8 cellular contexts compared by ENCODE assay signal in the genomic region with DNA sequence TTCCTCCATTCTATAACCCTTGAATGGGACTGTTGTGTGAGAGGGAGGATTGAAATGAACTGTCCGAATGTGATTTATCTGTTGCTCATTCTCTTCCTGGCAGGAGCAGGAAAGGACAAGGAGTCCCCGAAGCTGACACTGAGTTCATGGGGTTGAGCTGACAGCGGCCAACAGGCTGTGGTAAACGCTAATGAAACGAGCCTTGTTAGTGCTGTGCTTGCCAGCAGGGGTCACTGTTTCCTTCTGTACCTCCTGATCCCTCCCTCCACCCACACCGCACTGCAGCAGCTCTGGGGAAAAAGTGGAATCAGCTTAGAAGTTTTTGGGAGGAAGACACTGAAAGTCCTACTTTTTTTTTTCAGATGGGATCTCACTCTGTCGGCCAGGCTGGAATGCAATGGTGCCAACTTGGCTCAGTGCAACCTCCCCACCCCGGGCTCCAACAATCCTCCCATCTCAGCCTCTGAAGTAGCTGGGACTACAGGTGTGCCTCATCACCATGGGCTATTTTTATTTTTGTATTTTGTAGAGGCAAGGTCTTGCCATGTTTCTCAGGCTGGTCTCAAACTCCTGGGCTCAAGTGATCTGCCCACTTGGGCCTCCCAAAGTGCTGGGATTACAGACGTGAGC.
DNase-seq lines count a peak whose midpoint lies in the region; ATAC-seq and TF ChIP-seq lines count a peak whose summit lies in the region.

No MANE protein-coding gene starts in this region.

- ATAC-seq in HG03432 (IDR thresholded peaks at IDR 0.05; ENCODE audit: unreplicated experiment) (no peak), HG02610 (IDR thresholded peaks at IDR 0.05; ENCODE audit: unreplicated experiment) (no peak)

- peak; percentile 98 for TF ChIP-seq CTCF in LNCaP clone FGC (IDR thresholded peaks at IDR 0.05; ENCODE audit: control insufficient read depth, extremely low read depth, insufficient read depth)

- H3K4me3 ChIP-seq in LNCaP clone FGC (ENCODE audit: low read depth, low read length): no peak overlapping the region
- H3K4me3 ChIP-seq in skeletal muscle cell (ENCODE audit: low read depth, low read length): no peak overlapping the region

- DNase-seq in COLO668 (lab: John Stamatoyannopoulos, UW; ENCODE audit: unreplicated experiment) (peak; percentile 62), LNCaP clone FGC (ENCODE audit: low read depth) (peak; percentile 36), T-helper 22 cell (ENCODE audit: low read depth) (peak; percentile 14), astrocyte of the hippocampus (ENCODE audit: low read depth, low spot score) (peak; percentile 78), hypothalamus (lab: John Stamatoyannopoulos, UW) (peak in 47 of 51 donors; percentile 1 to 80 (median 55)), skeletal muscle cell (ENCODE audit: low read depth) (peak; percentile 21)

Comparison
In these comparisons a context has a peak if more than half of its experiments do, and no peak if none do; other contexts are left out.
1. DNase-seq: peak in every context shown above with its lines; median percentile 78 in astrocyte of the hippocampus; 62 in COLO668; 55 in hypothalamus; 36 in LNCaP clone FGC; 21 in skeletal muscle cell; 14 in T-helper 22 cell.